8 cellular contexts compared by ENCODE assay signal in the genomic region with DNA sequence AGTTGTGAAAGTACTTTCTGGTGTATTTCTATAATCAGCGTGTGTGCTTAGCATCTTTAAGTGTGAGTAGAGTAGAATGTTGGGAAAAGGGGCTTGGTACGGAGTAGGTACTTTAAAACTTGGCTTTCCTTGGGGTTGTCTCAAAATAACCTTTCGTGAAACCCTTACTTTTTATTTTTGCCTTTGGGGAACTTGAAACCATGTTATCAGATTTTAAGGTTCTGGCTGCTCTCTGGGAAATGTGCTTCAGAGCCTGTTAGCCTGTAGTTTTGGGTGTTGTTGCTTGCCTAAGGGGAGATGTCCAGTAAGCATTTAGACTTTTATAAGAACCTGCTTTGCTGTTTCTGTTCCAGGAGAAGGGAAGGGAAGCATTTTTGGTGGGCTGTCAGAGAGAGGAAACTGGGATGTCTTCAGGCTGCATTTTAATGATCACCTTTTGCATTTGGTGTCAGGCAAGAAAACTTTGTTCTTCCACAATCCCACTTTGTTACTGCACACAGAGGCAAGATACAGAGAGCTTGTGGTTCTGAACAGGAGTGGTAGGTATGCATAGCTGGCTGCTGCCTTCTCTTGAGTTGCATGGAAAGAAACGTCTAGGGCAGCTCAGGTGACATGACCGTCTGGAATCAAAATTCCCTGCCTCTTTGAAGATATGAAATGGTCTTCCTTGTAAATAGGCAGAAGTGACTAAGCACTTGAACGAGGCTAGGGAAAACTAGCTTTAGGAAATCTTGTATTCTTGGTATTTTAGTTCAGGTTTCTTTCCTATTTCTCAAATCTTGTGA. TPM values are rescaled to one million over a fixed set of nuclear protein-coding genes. Genes with fewer than 3 reads are reported as not detected.
DNase-seq lines count a peak whose midpoint lies in the region; ATAC-seq and TF ChIP-seq lines count a peak whose summit lies in the region.

No MANE protein-coding gene starts in this region.

- H3K9me3 ChIP-seq in osteoblast (ENCODE audit: low read depth, low read length) = no peaks in the 10 kb centered on the region

- no peak overlapping the region for H2AFZ ChIP-seq in osteoblast (ENCODE audit: low read length)

- no peak for TF ChIP-seq POLR2A in NB4 (IDR thresholded peaks at IDR 0.05; ENCODE audit: extremely low read depth, insufficient read length)

- DNase-seq in GM06990 (ENCODE audit: extremely low read depth, insufficient read length) (no peak), NB4 (ENCODE audit: low read depth) (peak; percentile 19), dorsolateral prefrontal cortex (no peak), osteoblast (ENCODE audit: insufficient read length, low spot score, missing footprints) (no peak)

- ATAC-seq in HG03280 (IDR thresholded peaks at IDR 0.05; ENCODE audit: unreplicated experiment) = no peak
- no peak for ATAC-seq in HG03460 (IDR thresholded peaks at IDR 0.05; ENCODE audit: unreplicated experiment)
- no peak for ATAC-seq in GM18873 (IDR thresholded peaks at IDR 0.05; ENCODE audit: low FRiP score, unreplicated experiment)
- no peak for ATAC-seq in GM18909 (IDR thresholded peaks at IDR 0.05; ENCODE audit: poor library complexity, unreplicated experiment)

- intact Hi-C loops in dorsolateral prefrontal cortex (cut with DNase I) = loop anchor here (2.0 to 10.0 kb wide), 4 partner anchors 21 to 131 kb away; partner anchors contain the start of genes NUP88 (in 1 of the 2) and ZNF594 (in 1 of the 2)

- no peak for TF ChIP-seq CTCF in GM06990 (IDR thresholded peaks at IDR 0.05; ENCODE audit: insufficient read depth, low read length, poor library complexity, severe bottlenecking)
- no peak for TF ChIP-seq CTCF in NB4 (IDR thresholded peaks at IDR 0.05; ENCODE audit: low read depth, low read length)
- no peak for TF ChIP-seq CTCF in dorsolateral prefrontal cortex (IDR thresholded peaks at IDR 0.05 in 54 of 56, conservative IDR thresholded peaks at IDR 0.05 in 2 of 56; ENCODE audit: low read depth in 1 of 56, partially characterized antibody in 56 of 56)
- no peak for TF ChIP-seq CTCF in osteoblast (IDR thresholded peaks at IDR 0.05; ENCODE audit: extremely low read depth, low read depth, low read length)

- H3K27ac ChIP-seq in dorsolateral prefrontal cortex (peak overlapping the region in 17 of 59 donors; percentile 7 to 94 (median 29)), osteoblast (ENCODE audit: low read depth, low read length) (no peak overlapping the region)

- H3K4me2 ChIP-seq in osteoblast (ENCODE audit: insufficient read depth, low read length) = peak overlapping the region; percentile 89

- H4K20me1 ChIP-seq in osteoblast (ENCODE audit: insufficient read depth, low read length) = peaks cover 37% of the 10 kb centered on the region

- peaks cover 19% of the 10 kb centered on the region for H3K4me1 ChIP-seq in osteoblast (ENCODE audit: insufficient read depth, low read length)

- H3K27me3 ChIP-seq in GM06990 (replicated peaks; ENCODE audit: control insufficient read depth, insufficient read depth, low read length) (no peaks in the 10 kb centered on the region), dorsolateral prefrontal cortex (no peaks in the 10 kb centered on the region), osteoblast (ENCODE audit: insufficient read depth, low read length) (no peaks in the 10 kb centered on the region)

- H3K79me2 ChIP-seq in osteoblast (ENCODE audit: insufficient read depth, low read length) = peaks cover 65% of the 10 kb centered on the region

- H3K4me3 ChIP-seq in GM06990 (replicated peaks; ENCODE audit: low read depth, low read length) = peak overlapping the region; percentile 84
- peak overlapping the region; percentile 91 for H3K4me3 ChIP-seq in NB4 (ENCODE audit: low read depth, low read length)
- peak overlapping the region; percentile 53 to 94 (median 76) for H3K4me3 ChIP-seq in dorsolateral prefrontal cortex
- H3K4me3 ChIP-seq in osteoblast (ENCODE audit: insufficient read depth, low read length) = peak overlapping the region; percentile 78

- H3K36me3 ChIP-seq in GM06990 (ENCODE audit: control insufficient read depth, insufficient read depth, low read length) = peaks cover 3% of the 10 kb centered on the region
- no peaks in the 10 kb centered on the region for H3K36me3 ChIP-seq in osteoblast (ENCODE audit: insufficient read depth, low read length)

RNA-seq across cellular contexts. Expression of gene RABEP1, which starts 1.6 kb away (rescaled TPM):
- total RNA-seq in dorsolateral prefrontal cortex (100 to 1,000 TPM in 49 of 120 experiments, 10 to 100 TPM in 71; 78.7 to 125 (median 97.7) TPM), osteoblast (56.0 and 59.4 TPM in 2 replicates)

RNA-seq across cellular contexts. Expression of gene SCIMP, which starts 49.1 kb away (rescaled TPM):
- total RNA-seq in dorsolateral prefrontal cortex (1 to 10 TPM in 86 of 120 experiments, under 1 TPM in 31, not detected in 3; 0.20 to 7.8 (median 1.5) TPM), osteoblast (not detected in 2 replicates)
